Comparison of ENCODE assay signal across 2 cellular contexts in genomic region chr20:51906694-51907093, GRCh38.
A peak's percentile ranks its signal among the peaks of the same experiment; 100 is the strongest.
TF ChIP-seq lines count a peak whose summit lies in the region.

No MANE protein-coding gene starts in this region.

TF ChIP-seq in HepG2, 621 proteins besides CTCF, POLR2A, EP300 and RAD21 (continued from another document):
- TF ChIP-seq TCF7 (IDR thresholded peaks at IDR 0.05; ENCODE audit: low read depth) = peak; percentile 27; the same call in 1 of the 2 replicates
- no peak for TF ChIP-seq FIP1L1 (IDR thresholded peaks at IDR 0.05; ENCODE audit: borderline replicate concordance, insufficient read depth, low read depth, low read length)
- no peak for TF ChIP-seq TBX2 (CRISPR knock-in tag; IDR thresholded peaks at IDR 0.05; ENCODE audit: borderline replicate concordance)
- TF ChIP-seq ZNF234 (CRISPR knock-in tag; conservative IDR thresholded peaks at IDR 0.05) = no peak
- TF ChIP-seq SOX5 (CRISPR knock-in tag; IDR thresholded peaks at IDR 0.05; ENCODE audit: borderline replicate concordance) = peak; percentile 63; the same call in 1 of the 2 replicates
- no peak for TF ChIP-seq ZNF224 (CRISPR knock-in tag; IDR thresholded peaks at IDR 0.05)
- no peak for TF ChIP-seq ZNF563 (CRISPR knock-in tag; IDR thresholded peaks at IDR 0.05)
- TF ChIP-seq ZNF709 (CRISPR knock-in tag; IDR thresholded peaks at IDR 0.05) = no peak
- no peak for TF ChIP-seq FOXA1 (IDR thresholded peaks at IDR 0.05)
- TF ChIP-seq FOXA1 (CRISPR knock-in tag; IDR thresholded peaks at IDR 0.05) = no peak
- no peak for TF ChIP-seq RFX5 (IDR thresholded peaks at IDR 0.05; ENCODE audit: low read depth, low read length)
- no peak for TF ChIP-seq TARDBP (CRISPR knock-in tag; IDR thresholded peaks at IDR 0.05)
- no peak for TF ChIP-seq TRIM22 (IDR thresholded peaks at IDR 0.05)
- TF ChIP-seq KAT2B (IDR thresholded peaks at IDR 0.05; ENCODE audit: borderline replicate concordance, low read depth, low read length) = no peak
- peak; percentile 45; the same call in 1 of the 2 replicates for TF ChIP-seq ELF3 (CRISPR knock-in tag; IDR thresholded peaks at IDR 0.05)
- TF ChIP-seq, protein P1, sequence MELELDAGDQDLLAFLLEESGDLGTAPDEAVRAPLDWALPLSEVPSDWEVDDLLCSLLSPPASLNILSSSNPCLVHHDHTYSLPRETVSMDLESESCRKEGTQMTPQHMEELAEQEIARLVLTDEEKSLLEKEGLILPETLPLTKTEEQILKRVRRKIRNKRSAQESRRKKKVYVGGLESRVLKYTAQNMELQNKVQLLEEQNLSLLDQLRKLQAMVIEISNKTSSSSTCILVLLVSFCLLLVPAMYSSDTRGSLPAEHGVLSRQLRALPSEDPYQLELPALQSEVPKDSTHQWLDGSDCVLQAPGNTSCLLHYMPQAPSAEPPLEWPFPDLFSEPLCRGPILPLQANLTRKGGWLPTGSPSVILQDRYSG (CRISPR knock-in tag; IDR thresholded peaks at IDR 0.05) = no peak
- peak; percentile 32; the same call in 1 of the 2 replicates for TF ChIP-seq ZNF646 (CRISPR knock-in tag; IDR thresholded peaks at IDR 0.05)
- no peak for TF ChIP-seq SOX13 (IDR thresholded peaks at IDR 0.05)
- TF ChIP-seq SOX13 (CRISPR knock-in tag; conservative IDR thresholded peaks at IDR 0.05 in 1 of 2, IDR thresholded peaks at IDR 0.05 in 1 of 2) = peak in 1 of 2 experiments; percentile 46; a peak in 1 of 4 replicates

TF ChIP-seq in endothelial cell of umbilical vein, 7 proteins besides CTCF, POLR2A, EP300 and RAD21 (continued from another document):
- TF ChIP-seq EZH2 (IDR thresholded peaks at IDR 0.05; ENCODE audit: borderline replicate concordance, low read depth, low read length, severe bottlenecking) = no peak
- TF ChIP-seq GATA2 (IDR thresholded peaks at IDR 0.05; ENCODE audit: insufficient read depth, insufficient read length, low read depth, low read length) = no peak
- TF ChIP-seq MAX (IDR thresholded peaks at IDR 0.05; ENCODE audit: insufficient read depth, insufficient read length) = no peak
TF ChIP-seq in endothelial cell of umbilical vein: peak in this region for 0.
